ENCODE assay signal across 11 cellular contexts in genomic region chr6:41257369-41258195, GRCh38. TPM values are rescaled to one million over a fixed set of nuclear protein-coding genes. Genes with fewer than 3 reads are reported as not detected.
DNase-seq lines count a peak whose midpoint lies in the region; ATAC-seq and TF ChIP-seq lines count a peak whose summit lies in the region.
"Had no signal": no experiment of that assay in that cellular context is flagged by ENCODE, and none has a peak within 500 bp of the region (broad histone marks: within the 10 kb centered on the region; RNA-seq: fewer than 3 reads in every experiment).

No MANE protein-coding gene starts in this region.

- peaks cover 8% of the 10 kb centered on the region for H3K4me1 Mint-ChIP-seq in activated T-helper 1 cell treated with anti-CD3 and anti-CD28 coated beads, Interleukin-12 subunit alpha, Interleukin-12 subunit beta, Interleukin-2, Interleukin-4 antibody, amounts not matched to agents 30 ng/mL and 10 ng/mL and 1 ng/mL, durations not matched to agents 14 hours and 24 hours and 36 hours (ENCODE audit: low read depth)
- H3K4me1 Mint-ChIP-seq in activated naive CD8-positive, alpha-beta T cell treated with anti-CD3 and anti-CD28 coated beads, Interleukin-2, amount 50 U/mL, for 24 hours: peaks cover 5% of the 10 kb centered on the region
- peaks cover 5% of the 10 kb centered on the region for H3K4me1 Mint-ChIP-seq in activated CD4-positive, alpha-beta T cell treated with anti-CD3 and anti-CD28 coated beads for 36 hours

- peaks cover 23% of the 10 kb centered on the region for H3K9me3 Mint-ChIP-seq in activated T-helper 1 cell treated with anti-CD3 and anti-CD28 coated beads, Interleukin-12 subunit alpha, Interleukin-12 subunit beta, Interleukin-2, Interleukin-4 antibody, amounts not matched to agents 30 ng/mL and 10 ng/mL and 1 ng/mL, durations not matched to agents 14 hours and 24 hours and 36 hours
- peaks cover 23% of the 10 kb centered on the region for H3K9me3 Mint-ChIP-seq in activated naive CD8-positive, alpha-beta T cell treated with anti-CD3 and anti-CD28 coated beads, Interleukin-2, amount 50 U/mL, for 24 hours
- peaks cover 14% of the 10 kb centered on the region for H3K9me3 Mint-ChIP-seq in activated CD4-positive, alpha-beta T cell treated with anti-CD3 and anti-CD28 coated beads for 36 hours (ENCODE audit: low read depth)

- POLR2A ChIA-PET in activated CD4-positive, alpha-beta T cell treated with anti-CD3 and anti-CD28 coated beads for 36 hours (lab: Charles Lee): no interaction called here

- H3K27ac Mint-ChIP-seq in activated T-helper 1 cell treated with anti-CD3 and anti-CD28 coated beads, Interleukin-12 subunit alpha, Interleukin-12 subunit beta, Interleukin-2, Interleukin-4 antibody, amounts not matched to agents 30 ng/mL and 10 ng/mL and 1 ng/mL, durations not matched to agents 14 hours and 24 hours and 36 hours: no peak overlapping the region
- H3K27ac Mint-ChIP-seq in activated naive CD8-positive, alpha-beta T cell treated with anti-CD3 and anti-CD28 coated beads, Interleukin-2, amount 50 U/mL, for 24 hours: no peak overlapping the region
- no peak overlapping the region for H3K27ac Mint-ChIP-seq in activated CD4-positive, alpha-beta T cell treated with anti-CD3 and anti-CD28 coated beads for 36 hours

- peaks cover 7% of the 10 kb centered on the region for H3K27me3 Mint-ChIP-seq in activated T-helper 1 cell treated with anti-CD3 and anti-CD28 coated beads, Interleukin-12 subunit alpha, Interleukin-12 subunit beta, Interleukin-2, Interleukin-4 antibody, amounts not matched to agents 30 ng/mL and 10 ng/mL and 1 ng/mL, durations not matched to agents 14 hours and 24 hours and 36 hours (ENCODE audit: insufficient read depth)
- no peaks in the 10 kb centered on the region for H3K27me3 Mint-ChIP-seq in activated naive CD8-positive, alpha-beta T cell treated with anti-CD3 and anti-CD28 coated beads, Interleukin-2, amount 50 U/mL, for 24 hours
- no peaks in the 10 kb centered on the region for H3K27me3 Mint-ChIP-seq in activated CD4-positive, alpha-beta T cell treated with anti-CD3 and anti-CD28 coated beads for 36 hours

- H3K4me3 Mint-ChIP-seq in activated T-helper 1 cell treated with anti-CD3 and anti-CD28 coated beads, Interleukin-12 subunit alpha, Interleukin-12 subunit beta, Interleukin-2, Interleukin-4 antibody, amounts not matched to agents 30 ng/mL and 10 ng/mL and 1 ng/mL, durations not matched to agents 14 hours and 24 hours and 36 hours: no peak overlapping the region
- H3K4me3 Mint-ChIP-seq in activated naive CD8-positive, alpha-beta T cell treated with anti-CD3 and anti-CD28 coated beads, Interleukin-2, amount 50 U/mL, for 24 hours: no peak overlapping the region
- no peak overlapping the region for H3K4me3 Mint-ChIP-seq in activated CD4-positive, alpha-beta T cell treated with anti-CD3 and anti-CD28 coated beads for 36 hours

- peaks cover under 1% of the 10 kb centered on the region for H3K36me3 Mint-ChIP-seq in activated T-helper 1 cell treated with anti-CD3 and anti-CD28 coated beads, Interleukin-12 subunit alpha, Interleukin-12 subunit beta, Interleukin-2, Interleukin-4 antibody, amounts not matched to agents 30 ng/mL and 10 ng/mL and 1 ng/mL, durations not matched to agents 14 hours and 24 hours and 36 hours (ENCODE audit: low read depth)
- H3K36me3 Mint-ChIP-seq in activated naive CD8-positive, alpha-beta T cell treated with anti-CD3 and anti-CD28 coated beads, Interleukin-2, amount 50 U/mL, for 24 hours (ENCODE audit: low read depth): peaks cover 6% of the 10 kb centered on the region
- H3K36me3 Mint-ChIP-seq in activated CD4-positive, alpha-beta T cell treated with anti-CD3 and anti-CD28 coated beads for 36 hours (ENCODE audit: low read depth): peaks cover 2% of the 10 kb centered on the region

- H3K4me3 ChIP-seq in LNCaP clone FGC (ENCODE audit: low read depth, low read length): no peak overlapping the region

- ATAC-seq in activated naive CD8-positive, alpha-beta T cell treated with anti-CD3 and anti-CD28 coated beads, Interleukin-2, amount 50 U/mL, for 24 hours: no peak
- ATAC-seq in activated CD4-positive, alpha-beta T cell treated with anti-CD3 and anti-CD28 coated beads for 36 hours: no peak

- CTCF ChIA-PET in activated CD4-positive, alpha-beta T cell treated with anti-CD3 and anti-CD28 coated beads for 36 hours (lab: Charles Lee): interaction anchor here (0.7 to 1.6 kb wide), 3 partner anchors 21 to 164 kb away, joined by 3 to 4 read pairs (median 3); no protein-coding TSS in a partner anchor

- no peak for TF ChIP-seq CTCF in AG09319 (IDR thresholded peaks at IDR 0.05; ENCODE audit: low read depth, low read length)
- no peak for TF ChIP-seq CTCF in LNCaP clone FGC (IDR thresholded peaks at IDR 0.05; ENCODE audit: control insufficient read depth, extremely low read depth, insufficient read depth)

- intact Hi-C loops in activated T-helper 1 cell treated with anti-CD3 and anti-CD28 coated beads, Interleukin-12 subunit alpha, Interleukin-12 subunit beta, Interleukin-2, Interleukin-4 antibody, amounts not matched to agents 30 ng/mL and 10 ng/mL and 1 ng/mL, durations not matched to agents 14 hours and 24 hours and 36 hours (cut with micrococcal nuclease): no loop called here
- intact Hi-C loops in activated CD4-positive, alpha-beta T cell treated with anti-CD3 and anti-CD28 coated beads for 36 hours (cut with DNase I, micrococcal nuclease): no loop called here

- peak; percentile 46 for DNase-seq in AG09319 (ENCODE audit: extremely low read depth, low read depth)
- peak; percentile 88 for DNase-seq in LNCaP clone FGC (ENCODE audit: low read depth)
- peak; percentile 23 for DNase-seq in SK-N-DZ (ENCODE audit: low spot score)
- DNase-seq in islet precursor cell: peak; percentile 10
- DNase-seq in activated T-helper 1 cell treated with anti-CD3 and anti-CD28 coated beads, Interleukin-12 subunit alpha, Interleukin-12 subunit beta, Interleukin-2, Interleukin-4 antibody, amounts not matched to agents 30 ng/mL and 10 ng/mL and 1 ng/mL, durations not matched to agents 14 hours and 24 hours and 36 hours (ENCODE audit: low spot score): no peak
- DNase-seq in activated naive CD8-positive, alpha-beta T cell treated with anti-CD3 and anti-CD28 coated beads, Interleukin-2, amount 50 U/mL, for 24 hours: no peak
- DNase-seq in activated CD4-positive, alpha-beta T cell treated with anti-CD3 and anti-CD28 coated beads, Interleukin-2, amount 50 U/mL, for 1 hour: no peak
- DNase-seq in activated CD4-positive, alpha-beta T cell treated with anti-CD3 and anti-CD28 coated beads for 36 hours: no peak
- DNase-seq: C1 segment of cervical spinal cord had no signal

RNA-seq across cellular contexts. Expression of gene TREM1, which starts 28.9 kb away (rescaled TPM):
- not detected in 2 replicates for polyA plus RNA-seq in SK-N-DZ (2014; cell fraction: cytosol; rRNA removed)
- polyA plus RNA-seq in SK-N-DZ (2014; cell fraction: nucleus; rRNA removed): not detected in 2 replicates
- not detected in 2 replicates for total RNA-seq in activated T-helper 1 cell treated with anti-CD3 and anti-CD28 coated beads, Interleukin-12 subunit alpha, Interleukin-12 subunit beta, Interleukin-2, Interleukin-4 antibody, amounts not matched to agents 30 ng/mL and 10 ng/mL and 1 ng/mL, durations not matched to agents 14 hours and 24 hours and 36 hours
- under 1 TPM; 0.62 to 0.86 TPM for total RNA-seq in activated CD4-positive, alpha-beta T cell treated with anti-CD3 and anti-CD28 coated beads for 36 hours
- total RNA-seq: pulmonary artery endothelial cell had no signal

RNA-seq across cellular contexts. Expression of gene TREML4, which starts 29.4 kb away (rescaled TPM):
- not detected in 2 replicates for polyA plus RNA-seq in SK-N-DZ (2014; cell fraction: cytosol; rRNA removed)
- not detected in 2 replicates for polyA plus RNA-seq in SK-N-DZ (2014; cell fraction: nucleus; rRNA removed)
- not detected in 2 replicates for total RNA-seq in activated T-helper 1 cell treated with anti-CD3 and anti-CD28 coated beads, Interleukin-12 subunit alpha, Interleukin-12 subunit beta, Interleukin-2, Interleukin-4 antibody, amounts not matched to agents 30 ng/mL and 10 ng/mL and 1 ng/mL, durations not matched to agents 14 hours and 24 hours and 36 hours
- total RNA-seq in activated CD4-positive, alpha-beta T cell treated with anti-CD3 and anti-CD28 coated beads for 36 hours: not detected
- total RNA-seq: pulmonary artery endothelial cell, temporal lobe had no signal

RNA-seq across cellular contexts. Expression of gene TREML2, which starts 56.6 kb away (rescaled TPM):
- polyA plus RNA-seq in SK-N-DZ (2014; cell fraction: cytosol; rRNA removed): not detected in 2 replicates
- polyA plus RNA-seq in SK-N-DZ (2014; cell fraction: nucleus; rRNA removed): not detected in 2 replicates
- 4.5 and 4.9 TPM in 2 replicates for total RNA-seq in activated T-helper 1 cell treated with anti-CD3 and anti-CD28 coated beads, Interleukin-12 subunit alpha, Interleukin-12 subunit beta, Interleukin-2, Interleukin-4 antibody, amounts not matched to agents 30 ng/mL and 10 ng/mL and 1 ng/mL, durations not matched to agents 14 hours and 24 hours and 36 hours
- total RNA-seq in activated CD4-positive, alpha-beta T cell treated with anti-CD3 and anti-CD28 coated beads for 36 hours: 1 to 10 TPM; 7.1 to 8.2 TPM
- total RNA-seq: pulmonary artery endothelial cell had no signal

Comparison
In these comparisons a context has a peak if more than half of its experiments do, and no peak if none do; other contexts are left out.
1. DNase-seq: peak in AG09319 (single experiment), LNCaP clone FGC (single experiment), SK-N-DZ (single experiment) and islet precursor cell (single experiment); none in activated T-helper 1 cell treated with anti-CD3 and anti-CD28 coated beads, Interleukin-12 subunit alpha, Interleukin-12 subunit beta, Interleukin-2, Interleukin-4 antibody, amounts not matched to agents 30 ng/mL and 10 ng/mL and 1 ng/mL, durations not matched to agents 14 hours and 24 hours and 36 hours (single experiment), activated naive CD8-positive, alpha-beta T cell treated with anti-CD3 and anti-CD28 coated beads, Interleukin-2, amount 50 U/mL, for 24 hours (single experiment), activated CD4-positive, alpha-beta T cell treated with anti-CD3 and anti-CD28 coated beads, Interleukin-2, amount 50 U/mL, for 1 hour (single experiment) and activated CD4-positive, alpha-beta T cell treated with anti-CD3 and anti-CD28 coated beads for 36 hours (single experiment).